Comparison of ENCODE assay signal across 8 cellular contexts in the genomic region with DNA sequence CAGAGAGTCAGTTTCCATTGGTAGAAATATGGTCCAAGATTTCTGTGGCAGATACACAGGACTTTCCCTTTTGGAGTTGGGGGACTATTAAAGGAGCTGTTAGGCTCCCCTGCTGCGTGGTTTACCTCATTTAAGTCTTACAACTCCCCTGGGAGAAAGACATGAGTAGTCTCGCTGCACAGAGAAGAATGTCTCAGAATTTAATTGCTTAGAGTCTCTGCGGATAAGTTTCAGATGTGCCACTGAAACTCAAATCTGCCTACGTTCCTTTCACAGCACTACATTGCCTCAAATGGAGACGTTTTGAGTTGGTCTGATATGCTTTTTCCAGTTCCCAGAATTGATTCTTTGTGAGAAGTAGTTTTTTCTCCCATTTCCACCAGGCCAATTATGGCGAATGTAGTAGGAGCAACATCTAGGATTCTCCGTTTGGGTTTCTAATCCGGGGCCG. TPM values are rescaled to one million over a fixed set of nuclear protein-coding genes. Genes with fewer than 3 reads are reported as not detected.
DNase-seq lines count a peak whose midpoint lies in the region; ATAC-seq, FAIRE-seq and TF ChIP-seq lines count a peak whose summit lies in the region.

No MANE protein-coding gene starts in this region.

- peak overlapping the region; percentile 58 for H3K4me3 Mint-ChIP-seq in activated CD4-positive, alpha-beta T cell treated with anti-CD3 and anti-CD28 coated beads, Interleukin-2, amount 10 ng/mL, durations not matched to agents 7 days and 5 days
- H3K4me3 Mint-ChIP-seq in activated B cell treated with CpG ODN at 0.5 μM for 24 hours (peak overlapping the region; percentile 66), naive B cell (peak overlapping the region; percentile 22 to 89 (median 72))

- ATAC-seq in HG02884 (IDR thresholded peaks at IDR 0.05; ENCODE audit: unreplicated experiment) (peak; percentile 47), activated B cell treated with CpG ODN at 0.5 μM for 24 hours (ENCODE audit: low read depth) (no peak), naive B cell (ENCODE audit: low read depth in 2 of 2) (no peak)

- POLR2A ChIA-PET in activated CD4-positive, alpha-beta T cell treated with anti-CD3 and anti-CD28 coated beads, Interleukin-2, amount 10 ng/mL, durations not matched to agents 7 days and 5 days (lab: Charles Lee): no interaction called here
- POLR2A ChIA-PET in activated B cell treated with CpG ODN at 0.5 μM for 24 hours (lab: Charles Lee): no interaction called here

- DNase-seq in activated CD4-positive, alpha-beta T cell treated with anti-CD3 and anti-CD28 coated beads, Interleukin-2, amount 10 ng/mL, durations not matched to agents 7 days and 5 days: no peak
- no peak for DNase-seq in activated CD4-positive, alpha-beta T cell treated with anti-CD3 and anti-CD28 coated beads, Interleukin-2, amount 50 U/mL, for 1 hour
- DNase-seq in activated B cell treated with CpG ODN at 0.5 μM for 24 hours: no peak
- DNase-seq in naive B cell: no peak
- DNase-seq in GM12892 (ENCODE audit: insufficient read length): no peak
- DNase-seq in NCI-H1092 treated with DMSO at 0.1 percent for 48 hours (lab: John Stamatoyannopoulos, UW): no peak
- DNase-seq in COLO829 (ENCODE audit: low spot score): no peak

- TF ChIP-seq CTCF in activated B cell treated with CpG ODN at 0.5 μM for 24 hours (IDR thresholded peaks at IDR 0.05): no peak

- H3K36me3 Mint-ChIP-seq in activated CD4-positive, alpha-beta T cell treated with anti-CD3 and anti-CD28 coated beads, Interleukin-2, amount 10 ng/mL, durations not matched to agents 7 days and 5 days (ENCODE audit: low read depth): no peaks in the 10 kb centered on the region
- H3K36me3 Mint-ChIP-seq in activated B cell treated with CpG ODN at 0.5 μM for 24 hours (ENCODE audit: low read depth) (no peaks in the 10 kb centered on the region), naive B cell (no peaks in the 10 kb centered on the region)

- intact Hi-C loops in activated B cell treated with CpG ODN at 0.5 μM for 24 hours (cut with micrococcal nuclease): loop anchor here (10.0 kb wide), 1 partner anchor 292 kb away; no protein-coding TSS in a partner anchor

- peaks cover 9% of the 10 kb centered on the region for H3K4me1 Mint-ChIP-seq in activated CD4-positive, alpha-beta T cell treated with anti-CD3 and anti-CD28 coated beads, Interleukin-2, amount 10 ng/mL, durations not matched to agents 7 days and 5 days
- H3K4me1 Mint-ChIP-seq in activated B cell treated with CpG ODN at 0.5 μM for 24 hours (peaks cover 10% of the 10 kb centered on the region), naive B cell (peaks cover 3 to 13% (median 5%) of the 10 kb centered on the region in 3 donors)

- H3K27me3 Mint-ChIP-seq in activated CD4-positive, alpha-beta T cell treated with anti-CD3 and anti-CD28 coated beads, Interleukin-2, amount 10 ng/mL, durations not matched to agents 7 days and 5 days: peaks cover 52% of the 10 kb centered on the region
- peaks cover 46% of the 10 kb centered on the region for H3K27me3 Mint-ChIP-seq in activated B cell treated with CpG ODN at 0.5 μM for 24 hours
- H3K27me3 Mint-ChIP-seq in naive B cell: peaks cover 51 to 66% (median 53%) of the 10 kb centered on the region in 3 donors

- no peak for FAIRE-seq in GM12892 (lab: Jason Lieb, UNC)

- TF ChIP-seq POLR2A in GM12892 (IDR thresholded peaks at IDR 0.05; ENCODE audit: low read depth, low read length): no peak

- no peaks in the 10 kb centered on the region for H3K9me3 Mint-ChIP-seq in activated CD4-positive, alpha-beta T cell treated with anti-CD3 and anti-CD28 coated beads, Interleukin-2, amount 10 ng/mL, durations not matched to agents 7 days and 5 days
- H3K9me3 Mint-ChIP-seq in activated B cell treated with CpG ODN at 0.5 μM for 24 hours (no peaks in the 10 kb centered on the region), naive B cell (peaks cover 0 to 7% (median 0%) of the 10 kb centered on the region in 7 donors)

- no peak overlapping the region for H3K27ac Mint-ChIP-seq in activated CD4-positive, alpha-beta T cell treated with anti-CD3 and anti-CD28 coated beads, Interleukin-2, amount 10 ng/mL, durations not matched to agents 7 days and 5 days
- H3K27ac Mint-ChIP-seq in activated B cell treated with CpG ODN at 0.5 μM for 24 hours: no peak overlapping the region
- no peak overlapping the region for H3K27ac Mint-ChIP-seq in naive B cell

- CTCF ChIA-PET in activated CD4-positive, alpha-beta T cell treated with anti-CD3 and anti-CD28 coated beads, Interleukin-2, amount 10 ng/mL, durations not matched to agents 7 days and 5 days (lab: Charles Lee): no interaction called here
- CTCF ChIA-PET in activated B cell treated with CpG ODN at 0.5 μM for 24 hours (lab: Charles Lee): no interaction called here

RNA-seq across cellular contexts. Expression of a gene that starts 0.6 kb away (rescaled TPM):
- total RNA-seq in activated CD4-positive, alpha-beta T cell treated with anti-CD3 and anti-CD28 coated beads, Interleukin-2, amount 10 ng/mL, durations not matched to agents 7 days and 5 days: not detected
- total RNA-seq in activated B cell treated with CpG ODN at 0.5 μM for 24 hours: not detected in 2 replicates
- polyA plus RNA-seq in naive B cell (ENCODE audit: low read depth in 6 of 6): not detected
- polyA plus RNA-seq in GM12892 (2012; ENCODE audit: missing spikeins): 0.08 TPM
